12 cellular contexts compared by ENCODE assay signal in genomic region chr6:37920667-37921066, GRCh38.
A peak's percentile ranks its signal among the peaks of the same experiment; 100 is the strongest.
DNase-seq lines count a peak whose midpoint lies in the region; TF ChIP-seq lines count a peak whose summit lies in the region.
"Had no signal": no experiment of that assay in that cellular context is flagged by ENCODE, and none has a peak within 500 bp of the region (broad histone marks: within the 10 kb centered on the region; RNA-seq: fewer than 3 reads in every experiment).

No MANE protein-coding gene starts in this region.

- H3K4me3 ChIP-seq in HUES48 (ENCODE audit: low read depth, low read length), result no peak overlapping the region
- H3K4me3 ChIP-seq in stomach, result no peak overlapping the region

- H3K4me1 Mint-ChIP-seq in endothelial cell (ENCODE audit: unreplicated experiment) (peaks cover 13% of the 10 kb centered on the region), neural crest cell (peaks cover 13% of the 10 kb centered on the region)
- peaks cover 13% of the 10 kb centered on the region for H3K4me1 Mint-ChIP-seq in activated CD4-positive, alpha-beta T cell treated with anti-CD3 and anti-CD28 coated beads, Interleukin-2, amount 10 ng/mL, durations not matched to agents 7 days and 5 days
- H3K4me1 Mint-ChIP-seq in activated T-cell treated with anti-CD3 and anti-CD28 coated beads, Interleukin-2, amount 50 U/mL, for 24 hours (ENCODE audit: low read depth), result peaks cover 56% of the 10 kb centered on the region

- H3K9me3 Mint-ChIP-seq in endothelial cell (ENCODE audit: unreplicated experiment) (no peaks in the 10 kb centered on the region), neural crest cell (no peaks in the 10 kb centered on the region)
- no peaks in the 10 kb centered on the region for H3K9me3 Mint-ChIP-seq in activated CD4-positive, alpha-beta T cell treated with anti-CD3 and anti-CD28 coated beads, Interleukin-2, amount 10 ng/mL, durations not matched to agents 7 days and 5 days
- no peaks in the 10 kb centered on the region for H3K9me3 Mint-ChIP-seq in activated T-cell treated with anti-CD3 and anti-CD28 coated beads, Interleukin-2, amount 50 U/mL, for 24 hours

- TF ChIP-seq POLR2A in stomach (IDR thresholded peaks at IDR 0.05), result no peak

- H3K36me3 ChIP-seq in HUES48 (ENCODE audit: control insufficient read depth, insufficient read depth, low read length), result no peaks in the 10 kb centered on the region
- H3K36me3 ChIP-seq in stomach, result peaks cover 0 to 10% (median 7%) of the 10 kb centered on the region in 4 donors

- WGBS in stomach, 5 donors, result 43 to 60% (median 51%) methylated on average over 2 of the region's 2 CpGs

- TF ChIP-seq CTCF in endothelial cell (IDR thresholded peaks at IDR 0.05; ENCODE audit: unreplicated experiment), result no peak
- no peak for TF ChIP-seq CTCF in neural crest cell (conservative IDR thresholded peaks at IDR 0.05)
- TF ChIP-seq CTCF in stomach (IDR thresholded peaks at IDR 0.05), result no peak

- peaks cover 5% of the 10 kb centered on the region for H3K27me3 Mint-ChIP-seq in endothelial cell (ENCODE audit: unreplicated experiment)
- H3K27me3 Mint-ChIP-seq in neural crest cell (ENCODE audit: low read depth), result no peaks in the 10 kb centered on the region
- no peaks in the 10 kb centered on the region for H3K27me3 Mint-ChIP-seq in activated CD4-positive, alpha-beta T cell treated with anti-CD3 and anti-CD28 coated beads, Interleukin-2, amount 10 ng/mL, durations not matched to agents 7 days and 5 days
- no peaks in the 10 kb centered on the region for H3K27me3 Mint-ChIP-seq in activated T-cell treated with anti-CD3 and anti-CD28 coated beads, Interleukin-2, amount 50 U/mL, for 24 hours

- H3K4me1 ChIP-seq in HUES48 (ENCODE audit: control insufficient read depth, insufficient read depth, low read length) (peaks cover 17% of the 10 kb centered on the region; the same call in 1 of the 2 replicates), stomach (peaks cover 0 to 75% (median 39%) of the 10 kb centered on the region in 4 donors)

- CTCF ChIA-PET in activated CD4-positive, alpha-beta T cell treated with anti-CD3 and anti-CD28 coated beads, Interleukin-2, amount 10 ng/mL, durations not matched to agents 7 days and 5 days (lab: Charles Lee), result no interaction called here

- peak; percentile 4 for DNase-seq in NCI-H510A (lab: John Stamatoyannopoulos, UW)
- no peak for DNase-seq in endothelial cell (ENCODE audit: low spot score)
- DNase-seq in neural crest cell (ENCODE audit: low read depth, low spot score), result no peak
- no peak for DNase-seq in activated CD4-positive, alpha-beta T cell treated with anti-CD3 and anti-CD28 coated beads, Interleukin-2, amount 10 ng/mL, durations not matched to agents 7 days and 5 days
- DNase-seq in stomach, result no peak
- DNase-seq in activated T-cell treated with anti-CD3 and anti-CD28 coated beads, Interleukin-2, amount 50 U/mL, for 24 hours, result no peak
- DNase-seq in stimulated activated naive CD4-positive, alpha-beta T cell (lab: John Stamatoyannopoulos, UW), result no peak
- DNase-seq: left cardiac atrium; NCI-H524; stimulated activated CD4-positive, alpha-beta T cell treated with anti-CD3 and anti-CD28 coated beads, Interleukin-2, amount 100 ng/mL, for 24 hours; trophoblast cell had no signal

- no peak overlapping the region for H3K4me3 Mint-ChIP-seq in endothelial cell (ENCODE audit: unreplicated experiment)
- no peak overlapping the region for H3K4me3 Mint-ChIP-seq in neural crest cell
- no peak overlapping the region for H3K4me3 Mint-ChIP-seq in activated CD4-positive, alpha-beta T cell treated with anti-CD3 and anti-CD28 coated beads, Interleukin-2, amount 10 ng/mL, durations not matched to agents 7 days and 5 days
- no peak overlapping the region for H3K4me3 Mint-ChIP-seq in activated T-cell treated with anti-CD3 and anti-CD28 coated beads, Interleukin-2, amount 50 U/mL, for 24 hours

- no peak overlapping the region for H3K9ac ChIP-seq in HUES48 (ENCODE audit: low read depth, low read length)

- H3K27ac ChIP-seq in HUES48 (ENCODE audit: low read depth, low read length) (peak overlapping the region; percentile 42), stomach (peak overlapping the region in 2 of 5 donors; percentile 9 to 25)

- peaks cover 3% of the 10 kb centered on the region for H3K36me3 Mint-ChIP-seq in endothelial cell (ENCODE audit: low read depth, unreplicated experiment)
- no peaks in the 10 kb centered on the region for H3K36me3 Mint-ChIP-seq in neural crest cell (ENCODE audit: low read depth)
- H3K36me3 Mint-ChIP-seq in activated CD4-positive, alpha-beta T cell treated with anti-CD3 and anti-CD28 coated beads, Interleukin-2, amount 10 ng/mL, durations not matched to agents 7 days and 5 days (ENCODE audit: low read depth), result peaks cover 10% of the 10 kb centered on the region
- H3K36me3 Mint-ChIP-seq in activated T-cell treated with anti-CD3 and anti-CD28 coated beads, Interleukin-2, amount 50 U/mL, for 24 hours (ENCODE audit: low read depth), result peaks cover 19% of the 10 kb centered on the region

- H3K9me3 ChIP-seq in HUES48 (ENCODE audit: control insufficient read depth, insufficient read depth, low read length), result no peaks in the 10 kb centered on the region
- H3K9me3 ChIP-seq in stomach, result no peaks in the 10 kb centered on the region

- intact Hi-C loops in stomach (cut with DNase I; ENCODE audit: low total_unique reads), result no loop called here

- peak overlapping the region; percentile 25 for H3K27ac Mint-ChIP-seq in endothelial cell (ENCODE audit: unreplicated experiment)
- H3K27ac Mint-ChIP-seq in neural crest cell (ENCODE audit: unreplicated experiment), result peak overlapping the region; percentile 89
- H3K27ac Mint-ChIP-seq in activated CD4-positive, alpha-beta T cell treated with anti-CD3 and anti-CD28 coated beads, Interleukin-2, amount 10 ng/mL, durations not matched to agents 7 days and 5 days, result no peak overlapping the region
- H3K27ac Mint-ChIP-seq in activated T-cell treated with anti-CD3 and anti-CD28 coated beads, Interleukin-2, amount 50 U/mL, for 24 hours, result no peak overlapping the region

- H3K27me3 ChIP-seq in HUES48 (ENCODE audit: control insufficient read depth, insufficient read depth, low read length) (no peaks in the 10 kb centered on the region), stomach (no peaks in the 10 kb centered on the region)

- no peak for TF ChIP-seq EP300 in stomach (IDR thresholded peaks at IDR 0.05)

- POLR2A ChIA-PET in activated CD4-positive, alpha-beta T cell treated with anti-CD3 and anti-CD28 coated beads, Interleukin-2, amount 10 ng/mL, durations not matched to agents 7 days and 5 days (lab: Charles Lee), result no interaction called here

Comparison
In these comparisons a context has a peak if more than half of its experiments do, and no peak if none do; other contexts are left out.
1. H3K27ac Mint-ChIP-seq: peak in endothelial cell (single experiment) and neural crest cell (single experiment); none in activated CD4-positive, alpha-beta T cell treated with anti-CD3 and anti-CD28 coated beads, Interleukin-2, amount 10 ng/mL, durations not matched to agents 7 days and 5 days (single experiment) and activated T-cell treated with anti-CD3 and anti-CD28 coated beads, Interleukin-2, amount 50 U/mL, for 24 hours (single experiment).